Comparison of ENCODE assay signal across 11 cellular contexts in genomic region chr4:187460016-187460415, GRCh38.
"Had no signal": no experiment of that assay in that cellular context is flagged by ENCODE, and none has a peak within 500 bp of the region (broad histone marks: within the 10 kb centered on the region; RNA-seq: fewer than 3 reads in every experiment).

No MANE protein-coding gene starts in this region.

- H3K4me2 ChIP-seq: GM23338 had no signal

- H3K4me3 ChIP-seq: GM23248, GM23338, HAP-1 had no signal

- DNase-seq: GM23248, GOT3, H7, H9, HCEC 1CT, HFFc6 had no signal

- H3K27ac ChIP-seq: GM23248 had no signal

- H2AFZ ChIP-seq: GM23248, GM23338 had no signal

- H3K4me1 Mint-ChIP-seq: H9 had no signal

- H3K9me3 Mint-ChIP-seq: GM23338, H9, HFFc6 had no signal

- H3K4me1 ChIP-seq: HAP-1 had no signal

- H3K27ac Mint-ChIP-seq: GM23338, H9, HFFc6 had no signal

- ATAC-seq: GM23338, HCT116 had no signal

- H3K9ac ChIP-seq: GM23248 had no signal

- FAIRE-seq: H1, H54 had no signal

- H3K4me3 Mint-ChIP-seq: GM23338, H9, HFFc6 had no signal

- H3K9me3 ChIP-seq: HAP-1 had no signal

- H3K36me3 ChIP-seq: HAP-1 had no signal
